Comparison of ENCODE assay signal across 16 cellular contexts in genomic region chr11:47572715-47573255, GRCh38. TPM values are rescaled to one million over a fixed set of nuclear protein-coding genes. Genes with fewer than 3 reads are reported as not detected.
DNase-seq lines count a peak whose midpoint lies in the region; ATAC-seq and TF ChIP-seq lines count a peak whose summit lies in the region.
"Had no signal": no experiment of that assay in that cellular context is flagged by ENCODE, and none has a peak within 500 bp of the region (broad histone marks: within the 10 kb centered on the region; RNA-seq: fewer than 3 reads in every experiment).

No MANE protein-coding gene starts in this region.

- no peak overlapping the region for H3K56ac ChIP-seq in H9 (ENCODE audit: insufficient read length, low read depth, low read length)

- H3K9ac ChIP-seq in H9 (ENCODE audit: extremely low read depth, insufficient read length, low read length), result no peak overlapping the region

- intact Hi-C loops in lower lobe of right lung (cut with DNase I), result no loop called here
- intact Hi-C loops in vagina (cut with DNase I), result no loop called here

- H2BK5ac ChIP-seq in H9 (ENCODE audit: insufficient read length, low read length), result no peak overlapping the region

- H3K4me1 ChIP-seq in lower lobe of right lung (peaks cover 28% of the 10 kb centered on the region), H9 (ENCODE audit: insufficient read depth, low read length) (peaks cover 1% of the 10 kb centered on the region; the same call in 1 of the 2 replicates), vagina (peaks cover 23% of the 10 kb centered on the region)

- H3K4me1 Mint-ChIP-seq in activated naive CD8-positive, alpha-beta T cell (ENCODE audit: low read depth), result peaks cover 27% of the 10 kb centered on the region
- H3K4me1 Mint-ChIP-seq in activated naive CD8-positive, alpha-beta T cell treated with anti-CD3 and anti-CD28 coated beads for 36 hours, result peaks cover 20% of the 10 kb centered on the region
- peaks cover 4 to 8% of the 10 kb centered on the region in 2 experiments for H3K4me1 Mint-ChIP-seq in H9

- no peak overlapping the region for H3K23ac ChIP-seq in H9 (ENCODE audit: insufficient read length, low read depth, low read length)

- no peak overlapping the region for H2BK20ac ChIP-seq in H9 (ENCODE audit: low read depth, low read length, poor library complexity, severe bottlenecking)

- no peak overlapping the region for H2BK120ac ChIP-seq in H9 (ENCODE audit: low read depth, low read length, poor library complexity, severe bottlenecking)

- no peak overlapping the region for H4K5ac ChIP-seq in H9 (ENCODE audit: insufficient read length, low read depth, low read length)

- H2AFZ ChIP-seq in H9 (ENCODE audit: low read length), result no peak overlapping the region

- H3K79me1 ChIP-seq in H9 (ENCODE audit: insufficient read depth, low read depth, low read length, poor library complexity, severe bottlenecking), result peaks cover 3% of the 10 kb centered on the region

- no peaks in the 10 kb centered on the region for H3K27me3 ChIP-seq in lower lobe of right lung (ENCODE audit: low read depth)
- no peaks in the 10 kb centered on the region for H3K27me3 ChIP-seq in H9 (ENCODE audit: insufficient read depth, low read length)
- no peaks in the 10 kb centered on the region for H3K27me3 ChIP-seq in vagina
- H3K27me3 ChIP-seq: testis had no signal

- no peak overlapping the region for H3T11ph ChIP-seq in H9 (ENCODE audit: low read length)

- H2BK15ac ChIP-seq in H9 (ENCODE audit: low read depth, low read length), result no peak overlapping the region

- no peaks in the 10 kb centered on the region for H4K20me1 ChIP-seq in H9 (ENCODE audit: control insufficient read depth, insufficient read depth, insufficient read length)

- no peak overlapping the region for H4K8ac ChIP-seq in H9 (replicated peaks; ENCODE audit: insufficient read length, low read depth, low read length)

- H3K9me3 Mint-ChIP-seq in activated naive CD8-positive, alpha-beta T cell (ENCODE audit: low read depth), result no peaks in the 10 kb centered on the region
- no peaks in the 10 kb centered on the region for H3K9me3 Mint-ChIP-seq in activated naive CD8-positive, alpha-beta T cell treated with anti-CD3 and anti-CD28 coated beads for 36 hours
- H3K9me3 Mint-ChIP-seq in H9, result no peaks in the 10 kb centered on the region
- H3K9me3 Mint-ChIP-seq: effector memory CD8-positive, alpha-beta T cell; memory B cell had no signal

- no peak overlapping the region for H3K14ac ChIP-seq in H9 (ENCODE audit: insufficient read depth, low read length)

- no peak overlapping the region for H2BK12ac ChIP-seq in H9 (ENCODE audit: insufficient read length, low read depth, low read length)

- no CpG with 5 or more reads among the region's 8 CpGs for WGBS in H9 (ENCODE audit: extremely low coverage, insufficient read length, low lambda C conversion rate)

- peaks cover 3% of the 10 kb centered on the region for H3K36me3 Mint-ChIP-seq in activated naive CD8-positive, alpha-beta T cell
- H3K36me3 Mint-ChIP-seq in activated naive CD8-positive, alpha-beta T cell treated with anti-CD3 and anti-CD28 coated beads for 36 hours, result peaks cover 39% of the 10 kb centered on the region
- H3K36me3 Mint-ChIP-seq in H9 (ENCODE audit: insufficient read depth in 1 of 3, low read depth in 3 of 3), result peaks cover 21 to 87% (median 79%) of the 10 kb centered on the region in 3 experiments

- DNase-seq in activated naive CD8-positive, alpha-beta T cell treated with anti-CD3 and anti-CD28 coated beads for 36 hours, result no peak
- DNase-seq in lower lobe of right lung (peak; percentile 12), H9 (no peak), vagina (ENCODE audit: extremely low spot score in 2 of 2) (no peak), NCI-H2081 treated with DMSO at 0.1 percent for 48 hours (lab: John Stamatoyannopoulos, UW) (no peak)
- DNase-seq: activated CD4-positive, alpha-beta T cell treated with anti-CD3 and anti-CD28 coated beads, Interleukin-2, amount 50 U/mL, for 1 hour; DMS153; effector memory CD8-positive, alpha-beta T cell; NCI-H187 treated with DMSO at 0.1 percent for 48 hours; testis had no signal

- no peak overlapping the region for H4K91ac ChIP-seq in H9 (ENCODE audit: insufficient read length, low read depth, low read length)

- H3K79me2 ChIP-seq in H9 (ENCODE audit: insufficient read depth, low read length), result no peaks in the 10 kb centered on the region; the same call in 1 of the 2 replicates

- no peaks in the 10 kb centered on the region for H3K23me2 ChIP-seq in H9 (ENCODE audit: insufficient read length, low read depth, low read length, poor library complexity, severe bottlenecking)

- H3K4me2 ChIP-seq in H9 (ENCODE audit: insufficient read depth, insufficient read length, low read length), result no peak overlapping the region

- H3K4me3 ChIP-seq in lower lobe of right lung, result no peak overlapping the region
- H3K4me3 ChIP-seq in vagina, result no peak overlapping the region
- H3K4me3 ChIP-seq: testis had no signal

- H3K9me3 ChIP-seq in lower lobe of right lung (no peaks in the 10 kb centered on the region), H9 (ENCODE audit: control insufficient read depth, low read depth, low read length) (no peaks in the 10 kb centered on the region), vagina (no peaks in the 10 kb centered on the region)
- H3K9me3 ChIP-seq: testis had no signal

- H2AK5ac ChIP-seq in H9 (ENCODE audit: insufficient read length, low read length), result no peak overlapping the region

- ATAC-seq in lower lobe of right lung (no peak), HG03025 (IDR thresholded peaks at IDR 0.05; ENCODE audit: low FRiP score, unreplicated experiment) (no peak)
- ATAC-seq: effector memory CD8-positive, alpha-beta T cell had no signal

- no peak overlapping the region for H3K4ac ChIP-seq in H9 (ENCODE audit: low read depth, low read length)

- TF ChIP-seq CTCF in lower lobe of right lung (IDR thresholded peaks at IDR 0.05), result no peak
- TF ChIP-seq CTCF in H9 (conservative IDR thresholded peaks at IDR 0.05), result no peak
- TF ChIP-seq CTCF in vagina (IDR thresholded peaks at IDR 0.05), result no peak

- H3K27me3 Mint-ChIP-seq in activated naive CD8-positive, alpha-beta T cell, result no peaks in the 10 kb centered on the region
- no peaks in the 10 kb centered on the region for H3K27me3 Mint-ChIP-seq in activated naive CD8-positive, alpha-beta T cell treated with anti-CD3 and anti-CD28 coated beads for 36 hours
- no peaks in the 10 kb centered on the region for H3K27me3 Mint-ChIP-seq in H9 (ENCODE audit: low read depth)
- H3K27me3 Mint-ChIP-seq: effector memory CD8-positive, alpha-beta T cell; memory B cell had no signal

- no peak overlapping the region for H3K18ac ChIP-seq in H9 (ENCODE audit: insufficient read length, low read depth, low read length)

- peak overlapping the region; percentile 81 for H3K27ac ChIP-seq in cingulate gyrus (ENCODE audit: low read depth, low read length)
- no peak overlapping the region for H3K27ac ChIP-seq in lower lobe of right lung
- no peak overlapping the region for H3K27ac ChIP-seq in H9 (ENCODE audit: insufficient read length, low read depth, low read length)
- H3K27ac ChIP-seq in vagina, result no peak overlapping the region
- H3K27ac ChIP-seq: testis had no signal

- H3K4me3 Mint-ChIP-seq in activated naive CD8-positive, alpha-beta T cell, result no peak overlapping the region
- H3K4me3 Mint-ChIP-seq in activated naive CD8-positive, alpha-beta T cell treated with anti-CD3 and anti-CD28 coated beads for 36 hours, result no peak overlapping the region
- H3K4me3 Mint-ChIP-seq in H9, result no peak overlapping the region
- H3K4me3 Mint-ChIP-seq: effector memory CD8-positive, alpha-beta T cell; memory B cell had no signal

- H3K27ac Mint-ChIP-seq in activated naive CD8-positive, alpha-beta T cell, result peak overlapping the region; percentile 75
- H3K27ac Mint-ChIP-seq in activated naive CD8-positive, alpha-beta T cell treated with anti-CD3 and anti-CD28 coated beads for 36 hours, result no peak overlapping the region
- H3K27ac Mint-ChIP-seq in H9, result no peak overlapping the region
- H3K27ac Mint-ChIP-seq: memory B cell had no signal

- H3K36me3 ChIP-seq in lower lobe of right lung (peaks cover 92% of the 10 kb centered on the region), vagina (peaks cover 0 to 47% of the 10 kb centered on the region in 2 donors)

- no peak for TF ChIP-seq POLR2A in vagina (IDR thresholded peaks at IDR 0.05)

RNA-seq across cellular contexts. Expression of gene KBTBD4, which starts 6.0 kb away (rescaled TPM):
- 10 to 100 TPM; 19.5 to 20.0 TPM for total RNA-seq in activated naive CD8-positive, alpha-beta T cell treated with anti-CD3 and anti-CD28 coated beads for 36 hours
- 13.4 TPM for total RNA-seq in lower lobe of right lung
- total RNA-seq in H9 (2021), result 15.2 and 15.9 TPM in 2 replicates
- 14.7 TPM for total RNA-seq in vagina

RNA-seq across cellular contexts. Expression of gene NDUFS3, which starts 6.1 kb away (rescaled TPM):
- total RNA-seq in activated naive CD8-positive, alpha-beta T cell treated with anti-CD3 and anti-CD28 coated beads for 36 hours, result 100 to 1,000 TPM; 165 to 166 TPM
- total RNA-seq in lower lobe of right lung (79.0 TPM), H9 (2021) (130 and 144 TPM in 2 replicates), vagina (60.4 TPM)

RNA-seq across cellular contexts. Expression of gene PTPMT1, which starts 7.4 kb away (rescaled TPM):
- 10 to 100 TPM; 55.6 to 56.6 TPM for total RNA-seq in activated naive CD8-positive, alpha-beta T cell treated with anti-CD3 and anti-CD28 coated beads for 36 hours
- total RNA-seq in lower lobe of right lung (78.1 TPM), H9 (2021) (66.0 and 72.9 TPM in 2 replicates), vagina (68.5 TPM)

RNA-seq across cellular contexts. Expression of gene FAM180B, which starts 13.7 kb away (rescaled TPM):
- not detected for total RNA-seq in activated naive CD8-positive, alpha-beta T cell treated with anti-CD3 and anti-CD28 coated beads for 36 hours
- total RNA-seq in lower lobe of right lung (0.53 TPM), H9 (2021) (0.31 and 0.37 TPM in 2 replicates), vagina (not detected)
- total RNA-seq: H4; T-helper 1 cell treated with Interleukin-12 subunit alpha and Interleukin-12 subunit beta and Interleukin-4 antibody, amounts not matched to agents 30 ng/mL and 1 ng/mL, for 36 hours; testis had no signal

RNA-seq across cellular contexts. Expression of gene CELF1, which starts 19.9 kb away (rescaled TPM):
- 100 to 1,000 TPM; 155 to 157 TPM for total RNA-seq in activated naive CD8-positive, alpha-beta T cell treated with anti-CD3 and anti-CD28 coated beads for 36 hours
- 105 TPM for total RNA-seq in lower lobe of right lung
- total RNA-seq in H9 (2021), result 211 and 217 TPM in 2 replicates
- 100 TPM for total RNA-seq in vagina
